Comparison of ENCODE assay signal across 8 cellular contexts in genomic region chr10:74419491-74420466, GRCh38.
A peak's percentile ranks its signal among the peaks of the same experiment; 100 is the strongest.
DNase-seq lines count a peak whose midpoint lies in the region; ATAC-seq, FAIRE-seq and TF ChIP-seq lines count a peak whose summit lies in the region.

No MANE protein-coding gene starts in this region.

- no peaks in the 10 kb centered on the region for H3K9me2 ChIP-seq in PC-3 (replicated peaks; ENCODE audit: low read length)

- H3K9ac ChIP-seq in PC-3 (ENCODE audit: low read length), result no peak overlapping the region

- H2AFZ ChIP-seq in PC-3 (ENCODE audit: low read length), result no peak overlapping the region

- no peaks in the 10 kb centered on the region for H3K79me2 ChIP-seq in PC-3 (ENCODE audit: low read length)

- peaks cover 4 to 18% (median 15%) of the 10 kb centered on the region in 5 donors for H3K36me3 Mint-ChIP-seq in naive thymus-derived CD4-positive, alpha-beta T cell

- intact Hi-C loops in PC-3 (cut with micrococcal nuclease), result loop anchor here (1.0 to 5.0 kb wide), 2 partner anchors 152 to 603 kb away; no protein-coding TSS in a partner anchor
- intact Hi-C loops in naive thymus-derived CD4-positive, alpha-beta T cell (cut with micrococcal nuclease), result loop anchor here (1.0 to 10.0 kb wide), 9 partner anchors 153 to 818 kb away; partner anchors contain the start of genes COMTD1 (in 1 of the 2) and KAT6B (in 1 of the 2)
- intact Hi-C loops in posterior vena cava (cut with DNase I), result loop anchor here in 1 of 2 donors (10.0 kb wide), 1 partner anchor 685 kb away; a partner anchor contains a TSS

- POLR2A ChIA-PET in BJ (lab: Charles Lee) (no interaction called here), PC-3 (lab: Charles Lee; ENCODE audit: unreplicated experiment) (interaction anchor here (0.6 kb wide), 1 partner anchor 678 kb away, joined by 3 read pairs; no protein-coding TSS in a partner anchor)
- POLR2A ChIA-PET in naive thymus-derived CD4-positive, alpha-beta T cell (lab: Charles Lee), result interaction anchor here (1.2 to 1.3 kb wide), 2 partner anchors 72 to 406 kb away, joined by 3 read pairs; partner anchors contain the start of gene KAT6B

- H3K36me3 ChIP-seq in BJ (ENCODE audit: control insufficient read depth, insufficient read depth, low read length) (no peaks in the 10 kb centered on the region), PC-3 (ENCODE audit: low read depth, low read length) (no peaks in the 10 kb centered on the region; the same call in 1 of the 2 replicates), bronchial epithelial cell (ENCODE audit: control insufficient read depth, insufficient read depth, low read length) (no peaks in the 10 kb centered on the region)
- H3K36me3 ChIP-seq in naive thymus-derived CD4-positive, alpha-beta T cell (ENCODE audit: control insufficient read depth in 2 of 3, insufficient read depth in 3 of 3, low read length in 3 of 3), result no peaks in the 10 kb centered on the region

- FAIRE-seq in H54 (lab: Jason Lieb, UNC) (peak; percentile 88), bronchial epithelial cell (lab: Jason Lieb, UNC) (no peak)

- no peak for TF ChIP-seq POLR2A in H54 (IDR thresholded peaks at IDR 0.05; ENCODE audit: low read depth, low read length)

- peak; percentile 70 for ATAC-seq in PC-3
- ATAC-seq in naive thymus-derived CD4-positive, alpha-beta T cell, result peak; percentile 63
- no peak for ATAC-seq in GM21528 (IDR thresholded peaks at IDR 0.05; ENCODE audit: low FRiP score, unreplicated experiment)

- H3K27ac ChIP-seq in PC-3 (ENCODE audit: low read length), result no peak overlapping the region
- no peak overlapping the region for H3K27ac ChIP-seq in naive thymus-derived CD4-positive, alpha-beta T cell (ENCODE audit: low read depth, low read length)

- no peaks in the 10 kb centered on the region for H4K20me1 ChIP-seq in PC-3 (ENCODE audit: low read length)

- H3K4me1 Mint-ChIP-seq in naive thymus-derived CD4-positive, alpha-beta T cell, result peaks cover 5 to 12% (median 7%) of the 10 kb centered on the region in 7 donors

- no peaks in the 10 kb centered on the region for H3K9me3 ChIP-seq in PC-3 (ENCODE audit: low read length)
- no peaks in the 10 kb centered on the region for H3K9me3 ChIP-seq in naive thymus-derived CD4-positive, alpha-beta T cell (ENCODE audit: control insufficient read depth in 2 of 3, low read length in 3 of 3)

- no peaks in the 10 kb centered on the region for H3K27me3 ChIP-seq in BJ (ENCODE audit: control insufficient read depth, insufficient read depth, low read length)
- H3K27me3 ChIP-seq in PC-3 (ENCODE audit: low read length), result no peaks in the 10 kb centered on the region
- H3K27me3 ChIP-seq in bronchial epithelial cell (ENCODE audit: control insufficient read depth, insufficient read depth, low read length), result no peaks in the 10 kb centered on the region
- no peaks in the 10 kb centered on the region for H3K27me3 ChIP-seq in naive thymus-derived CD4-positive, alpha-beta T cell (ENCODE audit: control insufficient read depth in 2 of 2, insufficient read depth in 2 of 2, low read length in 2 of 2)

- no peak for DNase-seq in BJ (ENCODE audit: low read depth)
- DNase-seq in H54 (ENCODE audit: insufficient read length, low spot score), result no peak
- DNase-seq in PC-3, result peak; percentile 92
- peak; percentile 25 for DNase-seq in bronchial epithelial cell (ENCODE audit: low read depth)
- peak in 7 of 9 donors; percentile 15 to 53 (median 48) for DNase-seq in naive thymus-derived CD4-positive, alpha-beta T cell
- DNase-seq in cortex of kidney (lab: John Stamatoyannopoulos, UW), result no peak
- DNase-seq in posterior vena cava (ENCODE audit: low spot score), result no peak

- no TSS peak for BruUV-seq in PC-3 (replicated peaks; lab: Mats Ljungman, UMichigan)

- no peaks in the 10 kb centered on the region for H3F3A ChIP-seq in PC-3 (ENCODE audit: low read length, unreplicated experiment)

- no peak overlapping the region for H3K4me2 ChIP-seq in PC-3 (ENCODE audit: low read length)

- H3K9me3 Mint-ChIP-seq in naive thymus-derived CD4-positive, alpha-beta T cell, result peaks cover 0 to 8% (median 3%) of the 10 kb centered on the region in 11 donors

- TF ChIP-seq CTCF in BJ (IDR thresholded peaks at IDR 0.05; ENCODE audit: insufficient read depth, low read depth, low read length) (peak; percentile 34; the same call in 1 of the 2 replicates), PC-3 (conservative IDR thresholded peaks at IDR 0.05; ENCODE audit: low read depth, low read length) (peak; percentile 99), bronchial epithelial cell (IDR thresholded peaks at IDR 0.05; ENCODE audit: insufficient read depth, low read length, severe bottlenecking) (peak; percentile 20)

- H3K4me3 Mint-ChIP-seq in naive thymus-derived CD4-positive, alpha-beta T cell, result no peak overlapping the region

- H3K4me3 ChIP-seq in BJ (ENCODE audit: low read depth, low read length) (no peak overlapping the region), PC-3 (ENCODE audit: low read length) (no peak overlapping the region), bronchial epithelial cell (ENCODE audit: low read depth, low read length) (no peak overlapping the region)
- H3K4me3 ChIP-seq in naive thymus-derived CD4-positive, alpha-beta T cell (ENCODE audit: low read length), result no peak overlapping the region

- CTCF ChIA-PET in BJ (lab: Yijun Ruan, JAX) (interaction anchor here (0.5 to 2.0 kb wide), 6 partner anchors 8 to 610 kb away, joined by 3 to 11 read pairs (median 4); no protein-coding TSS in a partner anchor), PC-3 (lab: Charles Lee) (interaction anchor here (0.6 to 1.1 kb wide), 7 partner anchors 10 to 601 kb away, joined by 3 to 5 read pairs (median 3); no protein-coding TSS in a partner anchor)
- CTCF ChIA-PET in naive thymus-derived CD4-positive, alpha-beta T cell (lab: Charles Lee), result interaction anchor here (0.6 to 2.2 kb wide), 12 partner anchors 9 to 816 kb away, joined by 3 to 6 read pairs (median 3); partner anchors contain the start of gene COMTD1

- no peaks in the 10 kb centered on the region for H3K27me3 Mint-ChIP-seq in naive thymus-derived CD4-positive, alpha-beta T cell

- peak overlapping the region in 1 of 9 donors; percentile 57 for H3K27ac Mint-ChIP-seq in naive thymus-derived CD4-positive, alpha-beta T cell

- H3K4me1 ChIP-seq in PC-3 (ENCODE audit: insufficient read depth, low read length), result no peaks in the 10 kb centered on the region
- no peaks in the 10 kb centered on the region for H3K4me1 ChIP-seq in naive thymus-derived CD4-positive, alpha-beta T cell (ENCODE audit: control insufficient read depth in 2 of 2, insufficient read depth in 2 of 2, low read length in 2 of 2)

Comparison
In these comparisons a context has a peak if more than half of its experiments do, and no peak if none do; other contexts are left out.
1. DNase-seq: peak in PC-3 (single experiment), bronchial epithelial cell (single experiment) and naive thymus-derived CD4-positive, alpha-beta T cell (7 of 9); none in BJ (single experiment), H54 (single experiment), cortex of kidney (single experiment) and posterior vena cava (single experiment).
2. CTCF ChIP-seq: peak in every context shown above with its lines; median percentile 99 in PC-3; 34 in BJ; 20 in bronchial epithelial cell.